Comparison of ENCODE assay signal across 11 cellular contexts in genomic region chr17:17831208-17832039, GRCh38. TPM values are rescaled to one million over a fixed set of nuclear protein-coding genes. Genes with fewer than 3 reads are reported as not detected.
DNase-seq lines count a peak whose midpoint lies in the region; ATAC-seq, FAIRE-seq and TF ChIP-seq lines count a peak whose summit lies in the region.
"Had no signal": no experiment of that assay in that cellular context is flagged by ENCODE, and none has a peak within 500 bp of the region (broad histone marks: within the 10 kb centered on the region; RNA-seq: fewer than 3 reads in every experiment).

No MANE protein-coding gene starts in this region.

- no peak overlapping the region for H3K27ac ChIP-seq in IMR-90 (ENCODE audit: insufficient read depth, low read length)
- peak overlapping the region in 3 of 5 donors; percentile 72 to 77 (median 74) for H3K27ac ChIP-seq in adrenal gland
- H3K27ac ChIP-seq in keratinocyte (ENCODE audit: control insufficient read depth, insufficient read depth, low read length), result no peak overlapping the region
- H3K27ac ChIP-seq in sigmoid colon, result peak overlapping the region; percentile 40 to 82 (median 78)

- no peak overlapping the region for H3K4ac ChIP-seq in IMR-90 (ENCODE audit: low read depth, low read length)

- H3K79me1 ChIP-seq in IMR-90 (ENCODE audit: low read depth in 1 of 2, low read length in 2 of 2), result peaks cover 25 to 85% of the 10 kb centered on the region in 2 experiments

- no peak for TF ChIP-seq EP300 in sigmoid colon (IDR thresholded peaks at IDR 0.05)

- no TSS peak for BruUV-seq in IMR-90 (replicated peaks; lab: Mats Ljungman, UMichigan)

- H2AFZ ChIP-seq in IMR-90 (replicated peaks; ENCODE audit: low read length, poor library complexity), result no peak overlapping the region
- no peak overlapping the region for H2AFZ ChIP-seq in keratinocyte (ENCODE audit: control insufficient read depth, low read length)

- H3K14ac ChIP-seq in IMR-90 (replicated peaks; ENCODE audit: low read depth, low read length), result no peak overlapping the region

- TF ChIP-seq RAD21 in IMR-90 (IDR thresholded peaks at IDR 0.05; ENCODE audit: low read length), result no peak

- CTCF ChIA-PET in IMR-90 (lab: Yijun Ruan, JAX), result no interaction called here

- no peak overlapping the region for H2BK20ac ChIP-seq in IMR-90 (ENCODE audit: low read depth, low read length)

- intact Hi-C loops in IMR-90 (cut with micrococcal nuclease), result no loop called here
- intact Hi-C loops in adrenal gland (cut with DNase I), result no loop called here
- intact Hi-C loops in sigmoid colon (cut with DNase I), result no loop called here

- POLR2A ChIA-PET in IMR-90 (lab: Charles Lee; ENCODE audit: unreplicated experiment), result no interaction called here

- in situ Hi-C loops in IMR-90 (cut with MboI; ENCODE audit: low sequenced_read_pairs), result no loop called here

- no peak overlapping the region for H2BK15ac ChIP-seq in IMR-90 (ENCODE audit: low read depth, low read length)

- dilution Hi-C loops in IMR-90 (cut with HindIII; ENCODE audit: low sequenced_read_pairs, unreplicated experiment) (no loop called here), keratinocyte (cut with MboI; ENCODE audit: extremely low pct_ligation_motif_present, low sequenced_read_pairs) (no loop called here)

- 0 out of 2 replicates have a peak overlapping the region, but pooled peaks have one; percentile 66 for H3K23ac ChIP-seq in IMR-90 (ENCODE audit: low read depth, low read length)

- H3K56ac ChIP-seq in IMR-90 (ENCODE audit: extremely low read depth, insufficient read depth, low read length), result no peak overlapping the region

- ATAC-seq in IMR-90 (ENCODE audit: low read depth) (no peak), GM18861 (IDR thresholded peaks at IDR 0.05; ENCODE audit: unreplicated experiment) (no peak)

- no peak overlapping the region for H3K9ac ChIP-seq in IMR-90 (ENCODE audit: low read depth, low read length)
- peak overlapping the region; percentile 9 for H3K9ac ChIP-seq in keratinocyte (ENCODE audit: control insufficient read depth, extremely low read depth, insufficient read depth, low read length)

- H3K4me2 ChIP-seq in IMR-90 (ENCODE audit: low read depth, low read length) (no peak overlapping the region), keratinocyte (ENCODE audit: control insufficient read depth, extremely low read depth, insufficient read depth, low read depth, low read length) (no peak overlapping the region)

- H2BK5ac ChIP-seq in IMR-90 (ENCODE audit: low read depth, low read length, poor library complexity, severe bottlenecking), result no peak overlapping the region

- peaks cover 15% of the 10 kb centered on the region; the same call in 1 of the 2 replicates for H3K36me3 ChIP-seq in IMR-90 (ENCODE audit: control insufficient read depth, insufficient read depth, low read length)
- H3K36me3 ChIP-seq in adrenal gland (replicated peaks in 1 of 2), result no peaks in the 10 kb centered on the region
- peaks cover 18 to 41% of the 10 kb centered on the region in 2 experiments for H3K36me3 ChIP-seq in keratinocyte (ENCODE audit: control insufficient read depth in 2 of 2, extremely low read depth in 1 of 2, insufficient read depth in 2 of 2, low read length in 2 of 2)
- no peaks in the 10 kb centered on the region for H3K36me3 ChIP-seq in sigmoid colon

- H3K4me1 ChIP-seq in IMR-90 (ENCODE audit: control insufficient read depth, insufficient read depth, low read length) (peaks cover 22% of the 10 kb centered on the region), adrenal gland (replicated peaks in 1 of 2) (peaks cover 35 to 63% of the 10 kb centered on the region in 2 donors), keratinocyte (ENCODE audit: control insufficient read depth, extremely low read depth, insufficient read depth, low read length) (peaks cover 37% of the 10 kb centered on the region), sigmoid colon (peaks cover 0 to 69% (median 58%) of the 10 kb centered on the region in 4 donors)

- H3K27me3 ChIP-seq in IMR-90 (ENCODE audit: control insufficient read depth, insufficient read depth, low read length) (no peaks in the 10 kb centered on the region), adrenal gland (no peaks in the 10 kb centered on the region), keratinocyte (ENCODE audit: control insufficient read depth, extremely low read depth, insufficient read depth, low read length) (no peaks in the 10 kb centered on the region), sigmoid colon (no peaks in the 10 kb centered on the region)

- H4K5ac ChIP-seq in IMR-90 (ENCODE audit: low read depth, low read length), result no peak overlapping the region

- 0 out of 2 replicates have a peak overlapping the region, but pooled peaks have one; percentile 14 for H2AK5ac ChIP-seq in IMR-90 (ENCODE audit: low read depth, low read length)

- TF ChIP-seq CTCF in IMR-90 (conservative IDR thresholded peaks at IDR 0.05; ENCODE audit: low read depth, low read length), result no peak
- TF ChIP-seq CTCF in adrenal gland (IDR thresholded peaks at IDR 0.05), result no peak
- no peak for TF ChIP-seq CTCF in keratinocyte (optimal IDR thresholded peaks at IDR 0.05 in 1 of 3, IDR thresholded peaks at IDR 0.05 in 1 of 3, conservative IDR thresholded peaks at IDR 0.05 in 1 of 3; ENCODE audit: extremely low read depth in 1 of 3, insufficient read depth in 2 of 3, low read length in 3 of 3)
- no peak for TF ChIP-seq CTCF in sigmoid colon (IDR thresholded peaks at IDR 0.05)

- peaks cover 94% of the 10 kb centered on the region for H3K79me2 ChIP-seq in keratinocyte (ENCODE audit: control insufficient read depth, insufficient read depth, low read length)

- TF ChIP-seq POLR2A in IMR-90 (IDR thresholded peaks at IDR 0.05; ENCODE audit: low read depth, low read length) (no peak), adrenal gland (IDR thresholded peaks at IDR 0.05) (no peak), sigmoid colon (IDR thresholded peaks at IDR 0.05) (no peak)

- H3K9me3 ChIP-seq in IMR-90 (ENCODE audit: control insufficient read depth, insufficient read depth, low read length) (no peaks in the 10 kb centered on the region), adrenal gland (replicated peaks in 1 of 3) (no peaks in the 10 kb centered on the region), keratinocyte (ENCODE audit: control insufficient read depth, low read depth, low read length) (no peaks in the 10 kb centered on the region), sigmoid colon (no peaks in the 10 kb centered on the region)

- DNase-seq in IMR-90 (no peak), adrenal gland (peak in 6 of 7 donors; percentile 72 to 85 (median 79)), keratinocyte (ENCODE audit: low read depth, low spot score) (no peak), sigmoid colon (no peak), NCI-H345 (lab: John Stamatoyannopoulos, UW) (no peak), RPMI8226 (no peak)
- DNase-seq in stimulated activated CD4-positive, alpha-beta T cell treated with anti-CD3 and anti-CD28 coated beads, Interleukin-4, amount 100 ng/mL, for 1 hour, result no peak
- DNase-seq: COR-L47, H7, NCI-H2081 had no signal

- no peak for FAIRE-seq in keratinocyte (lab: Jason Lieb, UNC)

- H3K4me3 ChIP-seq in IMR-90 (ENCODE audit: insufficient read depth, low read depth, low read length), result no peak overlapping the region
- no peak overlapping the region for H3K4me3 ChIP-seq in adrenal gland
- H3K4me3 ChIP-seq in keratinocyte (ENCODE audit: control insufficient read depth in 2 of 3, extremely low read depth in 1 of 3, insufficient read depth in 2 of 3, low read depth in 1 of 3, low read length in 3 of 3), result no peak overlapping the region
- H3K4me3 ChIP-seq in sigmoid colon, result no peak overlapping the region

- H3K18ac ChIP-seq in IMR-90 (ENCODE audit: low read depth, low read length), result no peak overlapping the region

- H4K91ac ChIP-seq in IMR-90 (ENCODE audit: insufficient read depth, low read depth, low read length), result no peak overlapping the region

- no peak overlapping the region for H4K8ac ChIP-seq in IMR-90 (ENCODE audit: low read depth in 2 of 2, low read length in 2 of 2)

- no peak overlapping the region for H2BK120ac ChIP-seq in IMR-90 (ENCODE audit: low read depth, low read length)

- H3K9me1 ChIP-seq in IMR-90 (ENCODE audit: insufficient read depth, low read length), result peaks cover 25% of the 10 kb centered on the region
- peaks cover 5% of the 10 kb centered on the region for H3K9me1 ChIP-seq in keratinocyte (ENCODE audit: control insufficient read depth, extremely low read depth, insufficient read depth, low read length)

- peak overlapping the region; percentile 3 for H2AK9ac ChIP-seq in IMR-90 (replicated peaks; ENCODE audit: low read depth, low read length, poor library complexity)

- WGBS in IMR-90 (ENCODE audit: extremely low coverage in 2 of 2, insufficient read length in 1 of 2), 2 experiments, result 61% methylated on average over 8 of the region's 12 CpGs; no CpG with 5 or more reads in 1 of the 2 experiments
- 42 to 66% (median 54%) methylated on average over 6 to 12 of the region's 12 CpGs for WGBS in adrenal gland, 4 donors
- WGBS in sigmoid colon, 2 donors, result 83 to 84% methylated on average over 12 of the region's 12 CpGs

- H4K20me1 ChIP-seq in IMR-90 (ENCODE audit: insufficient read depth, low read length) (peaks cover 81% of the 10 kb centered on the region), keratinocyte (ENCODE audit: control insufficient read depth, extremely low read depth, insufficient read depth, low read length) (peaks cover 32% of the 10 kb centered on the region)

TF ChIP-seq in IMR-90, 13 proteins besides CTCF, POLR2A, EP300 and RAD21:
- TF ChIP-seq MXI1 (IDR thresholded peaks at IDR 0.05; ENCODE audit: borderline replicate concordance, low read depth, low read length), result no peak
- no peak for TF ChIP-seq CEBPB (IDR thresholded peaks at IDR 0.05; ENCODE audit: low read depth, low read length)
- TF ChIP-seq MAZ (IDR thresholded peaks at IDR 0.05; ENCODE audit: borderline replicate concordance, low read depth, low read length), result no peak

RNA-seq across cellular contexts. Expression of gene SREBF1, which starts 5.4 kb away (rescaled TPM):
- total RNA-seq in IMR-90 (2012; rRNA removed) (3.3 and 3.4 TPM in 2 replicates), adrenal gland (100 to 1,000 TPM; 403 to 850 (median 667) TPM), sigmoid colon (10 to 100 TPM; 26.0 to 53.5 (median 43.5) TPM)
- polyA plus RNA-seq in IMR-90 (2012; rRNA removed) (20.4 and 22.3 TPM in 2 replicates), adrenal gland (100 to 1,000 TPM; 298 to 818 (median 483) TPM), keratinocyte (51.7 to 62.3 TPM (median 59.8 TPM) in 3 replicates), sigmoid colon (100 to 1,000 TPM in 1 of 3 donors, 10 to 100 TPM in 2; 10.2 to 172 (median 14.3) TPM)
- 16.2 and 23.6 TPM in 2 replicates for polyA plus RNA-seq in IMR-90 (2012; cell fraction: cytosol; rRNA removed)
- polyA plus RNA-seq in IMR-90 (2012; cell fraction: nucleus; rRNA removed; ENCODE audit: low replicate concordance), result 82.8 and 188 TPM in 2 replicates
- 141 TPM for polyA plus RNA-seq in keratinocyte (2011; ENCODE audit: low read depth)
- 13.1 and 22.9 TPM in 2 replicates for polyA plus RNA-seq in keratinocyte (2011; cell fraction: cytosol; rRNA removed)
- 193 and 230 TPM in 2 replicates for polyA plus RNA-seq in keratinocyte (2011; cell fraction: nucleus; rRNA removed)
- polyA plus RNA-seq in keratinocyte (2012; ENCODE audit: low replicate concordance), result 58.4 and 115 TPM in 2 replicates
- polyA minus RNA-seq in keratinocyte, result 92.2 to 212 TPM (median 99.5 TPM) in 3 replicates
- 158 TPM for polyA minus RNA-seq in keratinocyte (2011; cell fraction: cytosol; rRNA and poly(A)+ RNA removed)
- polyA minus RNA-seq in keratinocyte (2011; cell fraction: nucleus; rRNA and poly(A)+ RNA removed), result 274 and 384 TPM in 2 replicates

Comparison
In these comparisons a context has a peak if more than half of its experiments do, and no peak if none do; other contexts are left out.
1. DNase-seq: peak in adrenal gland (6 of 7); none in IMR-90 (single experiment), keratinocyte (single experiment), sigmoid colon (single experiment), stimulated activated CD4-positive, alpha-beta T cell treated with anti-CD3 and anti-CD28 coated beads, Interleukin-4, amount 100 ng/mL, for 1 hour (single experiment), NCI-H345 (single experiment) and RPMI8226 (single experiment).
2. H3K27ac ChIP-seq: peak in adrenal gland (3 of 5) and sigmoid colon (4 of 4); none in IMR-90 (single experiment) and keratinocyte (single experiment).